ENCODE assay signal across 12 cellular contexts in genomic region chr9:16100596-16101091, GRCh38.
DNase-seq lines count a peak whose midpoint lies in the region; ATAC-seq and TF ChIP-seq lines count a peak whose summit lies in the region.
"Had no signal": no experiment of that assay in that cellular context is flagged by ENCODE, and none has a peak within 500 bp of the region (broad histone marks: within the 10 kb centered on the region; RNA-seq: fewer than 3 reads in every experiment).

No MANE protein-coding gene starts in this region.

- peak overlapping the region; percentile 46 for H3K27ac ChIP-seq in lower lobe of right lung
- H3K27ac ChIP-seq in stomach = peak overlapping the region in 3 of 5 donors; percentile 39 to 58 (median 53)

- peak; percentile 61 to 78 for ATAC-seq in lower lobe of right lung
- ATAC-seq: T-helper 17 cell had no signal

- H3K4me3 Mint-ChIP-seq in HFFc6 = no peak overlapping the region
- H3K4me3 Mint-ChIP-seq in activated T-cell treated with anti-CD3 and anti-CD28 coated beads, Interleukin-2, amount 50 U/mL, for 24 hours = no peak overlapping the region
- H3K4me3 Mint-ChIP-seq: CD4-positive, alpha-beta T cell; T-helper 17 cell had no signal

- H3K27ac Mint-ChIP-seq in HFFc6 = no peak overlapping the region
- no peak overlapping the region for H3K27ac Mint-ChIP-seq in activated T-cell treated with anti-CD3 and anti-CD28 coated beads, Interleukin-2, amount 50 U/mL, for 24 hours
- H3K27ac Mint-ChIP-seq: CD4-positive, alpha-beta T cell; T-helper 17 cell had no signal

- DNase-seq in SK-N-DZ (ENCODE audit: low spot score) (peak; percentile 57), fibroblast of pulmonary artery (ENCODE audit: low read depth) (peak; percentile 87), lower lobe of right lung (no peak), stomach (no peak), SHP77 (lab: John Stamatoyannopoulos, UW) (no peak), HFFc6 (no peak), T1000 (lab: John Stamatoyannopoulos, UW) (no peak)
- DNase-seq in activated T-cell treated with anti-CD3 and anti-CD28 coated beads, Interleukin-2, amount 50 U/mL, for 24 hours = no peak
- DNase-seq: CD4-positive, alpha-beta T cell; dermis blood vessel endothelial cell; NCI-H510A; T-helper 17 cell had no signal

- H3K36me3 Mint-ChIP-seq in HFFc6 (ENCODE audit: low read depth) = no peaks in the 10 kb centered on the region
- no peaks in the 10 kb centered on the region for H3K36me3 Mint-ChIP-seq in activated T-cell treated with anti-CD3 and anti-CD28 coated beads, Interleukin-2, amount 50 U/mL, for 24 hours (ENCODE audit: low read depth)

- H3K9me3 Mint-ChIP-seq in HFFc6 = no peaks in the 10 kb centered on the region
- no peaks in the 10 kb centered on the region for H3K9me3 Mint-ChIP-seq in activated T-cell treated with anti-CD3 and anti-CD28 coated beads, Interleukin-2, amount 50 U/mL, for 24 hours
- H3K9me3 Mint-ChIP-seq: CD4-positive, alpha-beta T cell had no signal

- H3K27me3 Mint-ChIP-seq in HFFc6 (ENCODE audit: insufficient read depth) = peaks cover 14% of the 10 kb centered on the region
- H3K27me3 Mint-ChIP-seq in activated T-cell treated with anti-CD3 and anti-CD28 coated beads, Interleukin-2, amount 50 U/mL, for 24 hours = no peaks in the 10 kb centered on the region
- H3K27me3 Mint-ChIP-seq: CD4-positive, alpha-beta T cell; T-helper 17 cell had no signal

- H3K4me1 ChIP-seq in lower lobe of right lung (no peaks in the 10 kb centered on the region), stomach (peaks cover 0 to 33% (median 13%) of the 10 kb centered on the region in 4 donors)

- WGBS in stomach, 5 donors = 34 to 44% (median 37%) methylated on average over 8 of the region's 8 CpGs

- H3K27me3 ChIP-seq in lower lobe of right lung (ENCODE audit: low read depth) = no peaks in the 10 kb centered on the region
- H3K27me3 ChIP-seq in stomach = no peaks in the 10 kb centered on the region

- H3K4me3 ChIP-seq in fibroblast of pulmonary artery (replicated peaks; ENCODE audit: low read depth, low read length) = no peak overlapping the region
- H3K4me3 ChIP-seq in lower lobe of right lung = no peak overlapping the region
- H3K4me3 ChIP-seq in stomach = no peak overlapping the region

- H3K9me3 ChIP-seq in lower lobe of right lung (no peaks in the 10 kb centered on the region), stomach (no peaks in the 10 kb centered on the region)

- no peaks in the 10 kb centered on the region for H3K4me1 Mint-ChIP-seq in HFFc6 (ENCODE audit: low read depth)
- H3K4me1 Mint-ChIP-seq in activated T-cell treated with anti-CD3 and anti-CD28 coated beads, Interleukin-2, amount 50 U/mL, for 24 hours (ENCODE audit: low read depth) = no peaks in the 10 kb centered on the region
- H3K4me1 Mint-ChIP-seq: T-helper 17 cell had no signal

- TF ChIP-seq CTCF in fibroblast of pulmonary artery (IDR thresholded peaks at IDR 0.05; ENCODE audit: low read length, missing control alignments) (no peak), lower lobe of right lung (IDR thresholded peaks at IDR 0.05) (no peak), stomach (IDR thresholded peaks at IDR 0.05) (no peak), HFFc6 (IDR thresholded peaks at IDR 0.05) (no peak)

- intact Hi-C loops in lower lobe of right lung (cut with DNase I) = no loop called here
- intact Hi-C loops in stomach (cut with DNase I; ENCODE audit: low total_unique reads) = no loop called here

- TF ChIP-seq EP300 in stomach (IDR thresholded peaks at IDR 0.05) = no peak

- no peak for TF ChIP-seq POLR2A in stomach (IDR thresholded peaks at IDR 0.05)

- H3K36me3 ChIP-seq in lower lobe of right lung (no peaks in the 10 kb centered on the region), stomach (no peaks in the 10 kb centered on the region)

Comparison
In these comparisons a context has a peak if more than half of its experiments do, and no peak if none do; other contexts are left out.
1. DNase-seq: peak in SK-N-DZ (single experiment) and fibroblast of pulmonary artery (single experiment); none in lower lobe of right lung (single experiment), stomach (single experiment), SHP77 (0 of 2), HFFc6 (single experiment), activated T-cell treated with anti-CD3 and anti-CD28 coated beads, Interleukin-2, amount 50 U/mL, for 24 hours (single experiment) and T1000 (single experiment).